ENCODE assay signal across 8 cellular contexts in the genomic region with DNA sequence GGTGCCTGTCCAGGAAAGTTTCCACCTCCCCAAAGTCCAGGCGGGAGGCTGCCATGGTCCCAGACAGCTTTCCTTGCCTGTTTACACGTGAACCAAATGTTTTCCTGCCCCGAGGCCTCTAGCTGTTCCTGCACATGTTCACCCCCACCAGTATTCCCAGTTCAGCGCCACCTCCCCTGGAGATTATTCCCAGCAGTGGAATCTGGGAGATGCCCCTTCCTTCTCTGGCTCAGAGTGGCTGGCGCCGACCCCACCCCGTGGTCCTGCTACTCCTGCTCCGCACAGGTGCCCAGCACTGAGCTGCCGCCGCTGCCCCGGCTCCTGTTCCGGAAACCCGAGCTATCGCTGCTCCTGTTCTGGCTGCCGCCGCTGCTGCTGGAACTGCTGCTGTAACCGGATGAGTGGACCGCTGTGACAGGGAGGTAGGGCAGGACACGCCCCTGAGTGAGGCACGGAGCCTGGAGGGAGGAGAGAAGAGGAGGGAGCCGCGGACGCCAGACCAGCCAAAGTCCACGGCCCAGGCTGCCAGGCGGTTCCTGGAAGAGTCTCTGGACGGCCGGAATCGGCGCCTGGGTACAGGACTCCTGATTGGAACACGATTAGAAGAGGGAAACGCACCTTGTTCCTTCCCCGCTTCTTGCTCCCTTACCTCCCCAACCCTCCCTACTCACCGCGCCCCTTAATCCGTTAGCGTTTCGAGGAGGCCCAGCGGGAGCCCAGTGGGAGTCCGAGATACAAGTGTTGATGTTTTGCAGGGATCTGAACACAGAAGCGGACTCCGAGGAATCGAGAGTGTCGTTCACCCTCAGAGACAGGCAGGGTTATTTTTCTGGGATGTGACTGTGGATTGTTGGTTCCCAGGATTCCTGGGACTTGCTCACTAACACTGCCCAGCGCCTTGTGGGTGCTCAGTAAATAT. TPM values are rescaled to one million over a fixed set of nuclear protein-coding genes. Genes with fewer than 3 reads are reported as not detected.
A peak's percentile ranks its signal among the peaks of the same experiment; 100 is the strongest.
DNase-seq lines count a peak whose midpoint lies in the region; ATAC-seq and TF ChIP-seq lines count a peak whose summit lies in the region.

Gene PDE11A, minus strand, starts transcription at position 395 of the 919 bp plus-strand sequence. Its CDS starts 340 bp downstream, at position 55.

- no peaks in the 10 kb centered on the region for H3K9me3 ChIP-seq in neural progenitor cell (ENCODE audit: low read depth)

- H3K79me2 ChIP-seq in neural progenitor cell (ENCODE audit: low read depth) = no peaks in the 10 kb centered on the region

- H3K4me3 Mint-ChIP-seq in activated T-helper 17 cell treated with anti-CD3 and anti-CD28 coated beads, Interleukin-2, amount 50 U/mL, for 72 hours = peak within 1 kb of the TSS; percentile 49
- peak within 1 kb of the TSS; percentile 91 for H3K4me3 Mint-ChIP-seq in neural progenitor cell

- no peak for TF ChIP-seq CTCF in foreskin keratinocyte (conservative IDR thresholded peaks at IDR 0.05)
- TF ChIP-seq CTCF in neural progenitor cell (IDR thresholded peaks at IDR 0.05) = no peak

- peaks cover 9% of the 10 kb centered on the region for H3F3A ChIP-seq in neural progenitor cell (ENCODE audit: low read depth)

- no peaks in the 10 kb centered on the region for H3K36me3 ChIP-seq in neural progenitor cell

- H3K9me3 Mint-ChIP-seq in activated T-helper 17 cell treated with anti-CD3 and anti-CD28 coated beads, Interleukin-2, amount 50 U/mL, for 72 hours = no peaks in the 10 kb centered on the region
- no peaks in the 10 kb centered on the region for H3K9me3 Mint-ChIP-seq in neural progenitor cell

- H3K4me3 ChIP-seq in neural progenitor cell = peak within 1 kb of the TSS; percentile 52

- no peaks in the 10 kb centered on the region for H4K20me1 ChIP-seq in neural progenitor cell (ENCODE audit: low read depth)

- peak; percentile 69 for DNase-seq in GM04504 (ENCODE audit: low read depth)
- peak; percentile 44 for DNase-seq in NCI-H524 treated with DMSO at 0.1 percent for 48 hours (lab: John Stamatoyannopoulos, UW)
- peak; percentile 30 to 54 for DNase-seq in foreskin keratinocyte
- peak; percentile 90 for DNase-seq in neural progenitor cell (ENCODE audit: low spot score)
- peak; percentile 83 for DNase-seq in ureter (ENCODE audit: low spot score)

- H3K4me1 ChIP-seq in foreskin keratinocyte = peaks cover 9% of the 10 kb centered on the region
- peaks cover 7% of the 10 kb centered on the region for H3K4me1 ChIP-seq in neural progenitor cell

- peaks cover 44% of the 10 kb centered on the region for H3K27me3 Mint-ChIP-seq in activated T-helper 17 cell treated with anti-CD3 and anti-CD28 coated beads, Interleukin-2, amount 50 U/mL, for 72 hours
- peaks cover 4% of the 10 kb centered on the region for H3K27me3 Mint-ChIP-seq in neural progenitor cell (ENCODE audit: insufficient read depth, low read depth)

- H3K27me3 ChIP-seq in foreskin keratinocyte = peaks cover 8% of the 10 kb centered on the region
- peaks cover 46% of the 10 kb centered on the region for H3K27me3 ChIP-seq in neural progenitor cell

- no peak within 1 kb of the TSS for H3K27ac Mint-ChIP-seq in activated T-helper 17 cell treated with anti-CD3 and anti-CD28 coated beads, Interleukin-2, amount 50 U/mL, for 72 hours
- no peak within 1 kb of the TSS for H3K27ac Mint-ChIP-seq in neural progenitor cell

- peak within 1 kb of the TSS; percentile 2 for H3K9ac ChIP-seq in neural progenitor cell

- H3K27ac ChIP-seq in foreskin keratinocyte (no peak within 1 kb of the TSS), neural progenitor cell (no peak within 1 kb of the TSS)

- H3K36me3 Mint-ChIP-seq in activated T-helper 17 cell treated with anti-CD3 and anti-CD28 coated beads, Interleukin-2, amount 50 U/mL, for 72 hours (ENCODE audit: low read depth) = no peaks in the 10 kb centered on the region
- no peaks in the 10 kb centered on the region for H3K36me3 Mint-ChIP-seq in neural progenitor cell

- H3K4me1 Mint-ChIP-seq in activated T-helper 17 cell treated with anti-CD3 and anti-CD28 coated beads, Interleukin-2, amount 50 U/mL, for 72 hours = no peaks in the 10 kb centered on the region
- H3K4me1 Mint-ChIP-seq in neural progenitor cell = peaks cover 9% of the 10 kb centered on the region

- peak within 1 kb of the TSS; percentile 94 for H2AFZ ChIP-seq in neural progenitor cell (replicated peaks)

- peak; percentile 78 for ATAC-seq in HG03108 (IDR thresholded peaks at IDR 0.05; ENCODE audit: unreplicated experiment)
- peak; percentile 90 for ATAC-seq in activated T-helper 17 cell treated with anti-CD3 and anti-CD28 coated beads, Interleukin-2, amount 50 U/mL, for 72 hours (replicated peaks)
- peak; percentile 98 for ATAC-seq in foreskin keratinocyte
- no peak for ATAC-seq in GM19395 (IDR thresholded peaks at IDR 0.05; ENCODE audit: unreplicated experiment)

- peak within 1 kb of the TSS; percentile 84 for H3K4me2 ChIP-seq in neural progenitor cell

RNA-seq across cellular contexts. Expression of gene PDE11A, which starts in this region (rescaled TPM):
- under 1 TPM in 1 of 2 donors, not detected in 1; 0.08 TPM for total RNA-seq in activated T-helper 17 cell treated with anti-CD3 and anti-CD28 coated beads, Interleukin-2, amount 50 U/mL, for 72 hours
- total RNA-seq in foreskin keratinocyte = 0.11 and 0.20 TPM in 2 replicates
- polyA plus RNA-seq in foreskin keratinocyte = 0.01 TPM in 1 of 2 replicates, not detected in the other
- 0.13 and 0.62 TPM in 2 replicates for total RNA-seq in neural progenitor cell (ENCODE audit: low replicate concordance)
- 2.2 TPM for total RNA-seq in ureter

Comparison
In these comparisons a context has a peak if more than half of its experiments do, and no peak if none do; other contexts are left out.
1. Peak in ATAC-seq in activated T-helper 17 cell treated with anti-CD3 and anti-CD28 coated beads, Interleukin-2, amount 50 U/mL, for 72 hours; RNA of the gene not detected or under 1 TPM.
2. Peak in DNase-seq and ATAC-seq in foreskin keratinocyte; RNA of the gene not detected or under 1 TPM.
3. Peak in DNase-seq, H3K4me3 ChIP-seq, H3K9ac ChIP-seq and H3K4me2 ChIP-seq in neural progenitor cell; RNA of the gene not detected or under 1 TPM.